In genomic region chr14:77372304-77372841, GRCh38 we compare ENCODE assay signal across 10 cellular contexts. TPM values are rescaled to one million over a fixed set of nuclear protein-coding genes. Genes with fewer than 3 reads are reported as not detected.
DNase-seq lines count a peak whose midpoint lies in the region; ATAC-seq and FAIRE-seq lines count a peak whose summit lies in the region.
"Had no signal": no experiment of that assay in that cellular context is flagged by ENCODE, and none has a peak within 500 bp of the region (broad histone marks: within the 10 kb centered on the region; RNA-seq: fewer than 3 reads in every experiment).

No MANE protein-coding gene starts in this region.

- no peak overlapping the region for H3K4me3 Mint-ChIP-seq in activated T-helper 2 cell treated with anti-CD3 and anti-CD28 coated beads, Interferon-gamma antibody, Interleukin-2, Interleukin-4, amounts not matched to agents 10 μg/mL and 5 μg/mL and 100 μg/mL, durations not matched to agents 14 hours and 24 hours and 36 hours (ENCODE audit: low read depth)

- no peaks in the 10 kb centered on the region for H3K36me3 ChIP-seq in small intestine (ENCODE audit: control insufficient read depth in 2 of 2, insufficient read depth in 2 of 2, low read length in 2 of 2)

- intact Hi-C loops in activated T-helper 2 cell treated with anti-CD3 and anti-CD28 coated beads, Interferon-gamma antibody, Interleukin-2, Interleukin-4, amounts not matched to agents 10 μg/mL and 5 μg/mL and 100 μg/mL, durations not matched to agents 14 hours and 24 hours and 36 hours (cut with micrococcal nuclease): no loop called here

- H3K4me1 Mint-ChIP-seq in activated T-helper 2 cell treated with anti-CD3 and anti-CD28 coated beads, Interferon-gamma antibody, Interleukin-2, Interleukin-4, amounts not matched to agents 10 μg/mL and 5 μg/mL and 100 μg/mL, durations not matched to agents 14 hours and 24 hours and 36 hours (ENCODE audit: low read depth): peaks cover 53% of the 10 kb centered on the region

- DNase-seq in NCI-H2171 treated with DMSO at 0.1 percent for 48 hours (lab: John Stamatoyannopoulos, UW): peak; percentile 15
- no peak for DNase-seq in NCI-H2171 (lab: John Stamatoyannopoulos, UW)
- no peak for DNase-seq in activated T-helper 2 cell treated with anti-CD3 and anti-CD28 coated beads, Interferon-gamma antibody, Interleukin-2, Interleukin-4, amounts not matched to agents 10 μg/mL and 5 μg/mL and 100 μg/mL, durations not matched to agents 14 hours and 24 hours and 36 hours (ENCODE audit: low spot score)
- DNase-seq in small intestine: peak; percentile 3
- no peak for DNase-seq in UCSD-AML1 (lab: John Stamatoyannopoulos, UW; ENCODE audit: unreplicated experiment)
- no peak for DNase-seq in mucosa of gallbladder (ENCODE audit: low spot score)
- DNase-seq: hippocampal formation had no signal

- H3K4me1 ChIP-seq in small intestine (ENCODE audit: control insufficient read depth in 2 of 2, insufficient read depth in 1 of 2, low read depth in 1 of 2, low read length in 1 of 2): peaks cover 0 to 2% of the 10 kb centered on the region in 2 donors

- peak overlapping the region; percentile 44 for H3K27ac Mint-ChIP-seq in activated T-helper 2 cell treated with anti-CD3 and anti-CD28 coated beads, Interferon-gamma antibody, Interleukin-2, Interleukin-4, amounts not matched to agents 10 μg/mL and 5 μg/mL and 100 μg/mL, durations not matched to agents 14 hours and 24 hours and 36 hours

- peak; percentile 38 for ATAC-seq in HG02885 (IDR thresholded peaks at IDR 0.05; ENCODE audit: poor library complexity, unreplicated experiment)
- no peak for ATAC-seq in HG03280 (IDR thresholded peaks at IDR 0.05; ENCODE audit: unreplicated experiment)
- ATAC-seq: Panc1 had no signal

- H3K27ac ChIP-seq in small intestine (ENCODE audit: low read depth in 1 of 2, low read length in 1 of 2): no peak overlapping the region

- 34 to 46% (median 42%) methylated on average over 4 of the region's 4 CpGs for WGBS in small intestine, 3 donors

- H3K27me3 ChIP-seq in small intestine (ENCODE audit: control insufficient read depth in 2 of 2, insufficient read depth in 2 of 2, low read length in 2 of 2): no peaks in the 10 kb centered on the region

- no peak for FAIRE-seq in small intestine (lab: Jason Lieb, UNC)

- no peaks in the 10 kb centered on the region for H3K9me3 ChIP-seq in small intestine (ENCODE audit: control insufficient read depth, low read depth)

- no peaks in the 10 kb centered on the region for H3K27me3 Mint-ChIP-seq in activated T-helper 2 cell treated with anti-CD3 and anti-CD28 coated beads, Interferon-gamma antibody, Interleukin-2, Interleukin-4, amounts not matched to agents 10 μg/mL and 5 μg/mL and 100 μg/mL, durations not matched to agents 14 hours and 24 hours and 36 hours (ENCODE audit: low read depth)

- H3K4me3 ChIP-seq in small intestine (ENCODE audit: low read depth in 1 of 2, low read length in 2 of 2): no peak overlapping the region

- peaks cover 9% of the 10 kb centered on the region for H3K9me3 Mint-ChIP-seq in activated T-helper 2 cell treated with anti-CD3 and anti-CD28 coated beads, Interferon-gamma antibody, Interleukin-2, Interleukin-4, amounts not matched to agents 10 μg/mL and 5 μg/mL and 100 μg/mL, durations not matched to agents 14 hours and 24 hours and 36 hours

- H3K36me3 Mint-ChIP-seq in activated T-helper 2 cell treated with anti-CD3 and anti-CD28 coated beads, Interferon-gamma antibody, Interleukin-2, Interleukin-4, amounts not matched to agents 10 μg/mL and 5 μg/mL and 100 μg/mL, durations not matched to agents 14 hours and 24 hours and 36 hours (ENCODE audit: low read depth): peaks cover 35% of the 10 kb centered on the region

RNA-seq across cellular contexts. Expression of gene TMED8, which starts 4.5 kb away (rescaled TPM):
- total RNA-seq in activated T-helper 2 cell treated with anti-CD3 and anti-CD28 coated beads, Interferon-gamma antibody, Interleukin-2, Interleukin-4, amounts not matched to agents 10 μg/mL and 5 μg/mL and 100 μg/mL, durations not matched to agents 14 hours and 24 hours and 36 hours: 28.0 and 29.0 TPM in 2 replicates
- polyA plus RNA-seq in small intestine: 1 to 10 TPM; 1.9 to 4.1 (median 2.2) TPM
- total RNA-seq in mucosa of gallbladder: 13.0 TPM

RNA-seq across cellular contexts. Expression of gene SAMD15, which starts 4.8 kb away (rescaled TPM):
- total RNA-seq in activated T-helper 2 cell treated with anti-CD3 and anti-CD28 coated beads, Interferon-gamma antibody, Interleukin-2, Interleukin-4, amounts not matched to agents 10 μg/mL and 5 μg/mL and 100 μg/mL, durations not matched to agents 14 hours and 24 hours and 36 hours: 0.41 and 0.57 TPM in 2 replicates
- polyA plus RNA-seq in small intestine: under 1 TPM in 1 of 3 donors, not detected in 2; 0.52 TPM
- total RNA-seq in mucosa of gallbladder: 3.5 TPM

RNA-seq across cellular contexts. Expression of gene NOXRED1, which starts 51.0 kb away (rescaled TPM):
- total RNA-seq in activated T-helper 2 cell treated with anti-CD3 and anti-CD28 coated beads, Interferon-gamma antibody, Interleukin-2, Interleukin-4, amounts not matched to agents 10 μg/mL and 5 μg/mL and 100 μg/mL, durations not matched to agents 14 hours and 24 hours and 36 hours: 0.23 and 0.25 TPM in 2 replicates
- under 1 TPM; 0.12 to 0.45 (median 0.27) TPM for polyA plus RNA-seq in small intestine
- 0.37 TPM for total RNA-seq in mucosa of gallbladder

RNA-seq across cellular contexts. Expression of gene GSTZ1, which starts 51.5 kb away (rescaled TPM):
- 11.7 and 12.6 TPM in 2 replicates for total RNA-seq in activated T-helper 2 cell treated with anti-CD3 and anti-CD28 coated beads, Interferon-gamma antibody, Interleukin-2, Interleukin-4, amounts not matched to agents 10 μg/mL and 5 μg/mL and 100 μg/mL, durations not matched to agents 14 hours and 24 hours and 36 hours
- 10 to 100 TPM; 35.3 to 45.1 (median 39.1) TPM for polyA plus RNA-seq in small intestine
- 13.8 TPM for total RNA-seq in mucosa of gallbladder

RNA-seq across cellular contexts. Expression of gene POMT2, which starts 51.7 kb away (rescaled TPM):
- total RNA-seq in activated T-helper 2 cell treated with anti-CD3 and anti-CD28 coated beads, Interferon-gamma antibody, Interleukin-2, Interleukin-4, amounts not matched to agents 10 μg/mL and 5 μg/mL and 100 μg/mL, durations not matched to agents 14 hours and 24 hours and 36 hours: 23.4 and 27.7 TPM in 2 replicates
- 10 to 100 TPM in 2 of 3 donors, 1 to 10 TPM in 1; 9.7 to 11.2 (median 10.1) TPM for polyA plus RNA-seq in small intestine
- total RNA-seq in mucosa of gallbladder: 36.5 TPM

Comparison
In these comparisons a context has a peak if more than half of its experiments do, and no peak if none do; other contexts are left out.
1. DNase-seq: peak in NCI-H2171 treated with DMSO at 0.1 percent for 48 hours (single experiment) and small intestine (single experiment); none in NCI-H2171 (single experiment), activated T-helper 2 cell treated with anti-CD3 and anti-CD28 coated beads, Interferon-gamma antibody, Interleukin-2, Interleukin-4, amounts not matched to agents 10 μg/mL and 5 μg/mL and 100 μg/mL, durations not matched to agents 14 hours and 24 hours and 36 hours (single experiment), UCSD-AML1 (single experiment) and mucosa of gallbladder (single experiment).